In the genomic region with DNA sequence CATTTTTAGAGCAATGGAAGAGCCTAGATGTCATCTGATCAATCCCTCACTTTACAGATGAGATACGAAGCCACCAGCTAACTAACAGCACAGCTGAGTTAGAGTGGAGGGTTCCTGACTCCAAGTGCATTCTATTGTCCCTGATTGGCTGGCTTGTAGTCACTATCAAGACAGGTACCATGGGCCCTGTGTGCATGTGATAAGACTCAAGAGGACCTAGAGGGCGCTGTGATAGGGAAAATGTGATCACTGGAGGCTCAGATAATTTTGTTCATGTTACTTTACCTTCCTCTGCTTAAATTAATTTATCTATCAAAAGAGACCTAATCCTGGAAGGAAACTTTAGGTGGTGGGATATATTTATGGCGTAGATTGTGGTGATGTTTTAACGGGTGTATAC, we compare ENCODE assay signal across 8 cellular contexts. TPM values are rescaled to one million over a fixed set of nuclear protein-coding genes. Genes with fewer than 3 reads are reported as not detected.
A peak's percentile ranks its signal among the peaks of the same experiment; 100 is the strongest.
DNase-seq lines count a peak whose midpoint lies in the region; ATAC-seq and TF ChIP-seq lines count a peak whose summit lies in the region.

No MANE protein-coding gene starts in this region.

- no peak for ATAC-seq in GM19455 (IDR thresholded peaks at IDR 0.05; ENCODE audit: unreplicated experiment)
- no peak for ATAC-seq in HG03095 (IDR thresholded peaks at IDR 0.05; ENCODE audit: unreplicated experiment)

- peaks cover 13% of the 10 kb centered on the region; the same call in 1 of the 2 replicates for H3K4me1 Mint-ChIP-seq in HFFc6 (ENCODE audit: low read depth)

- TF ChIP-seq CTCF in HFFc6 (IDR thresholded peaks at IDR 0.05) = peak; percentile 62

- H3K27me3 Mint-ChIP-seq in HFFc6 (ENCODE audit: insufficient read depth) = peaks cover 4% of the 10 kb centered on the region; the same call in 1 of the 2 replicates

- DNase-seq in EL (peak; percentile 6), HFFc6 (no peak), SW480 (ENCODE audit: low spot score) (peak; percentile 36), left kidney (ENCODE audit: low read depth, low spot score) (peak; percentile 9), DMS153 treated with DMSO at 0.1 percent for 48 hours (lab: John Stamatoyannopoulos, UW; ENCODE audit: unreplicated experiment) (no peak), KG1 (lab: John Stamatoyannopoulos, UW) (no peak)

- H3K36me3 Mint-ChIP-seq in HFFc6 (ENCODE audit: low read depth) = no peaks in the 10 kb centered on the region

- no peak overlapping the region for H3K4me3 Mint-ChIP-seq in HFFc6

- no peaks in the 10 kb centered on the region for H3K9me3 Mint-ChIP-seq in HFFc6

- H3K27ac Mint-ChIP-seq in HFFc6 = no peak overlapping the region

RNA-seq across cellular contexts. Expression of a gene that starts 19.5 kb away (rescaled TPM):
- total RNA-seq in HFFc6 (2021; fragmentation: NEBNext Ultra II Directional; extraction: Animal tissue kit (Norgen Biotek cat#: 25700)) = 10 to 100 TPM; 35.9 to 41.5 (median 40.8) TPM

Comparison
In these comparisons a context has a peak if more than half of its experiments do, and no peak if none do; other contexts are left out.
1. DNase-seq: peak in EL (single experiment), SW480 (single experiment) and left kidney (single experiment); none in HFFc6 (single experiment), DMS153 treated with DMSO at 0.1 percent for 48 hours (single experiment) and KG1 (single experiment).